In genomic region chr2:148989882-148990493, GRCh38 we compare ENCODE assay signal across 9 cellular contexts. TPM values are rescaled to one million over a fixed set of nuclear protein-coding genes. Genes with fewer than 3 reads are reported as not detected.
A peak's percentile ranks its signal among the peaks of the same experiment; 100 is the strongest.
DNase-seq lines count a peak whose midpoint lies in the region; ATAC-seq and TF ChIP-seq lines count a peak whose summit lies in the region.
"Had no signal": no experiment of that assay in that cellular context is flagged by ENCODE, and none has a peak within 500 bp of the region (broad histone marks: within the 10 kb centered on the region; RNA-seq: fewer than 3 reads in every experiment).

No MANE protein-coding gene starts in this region.

- H3K36me3 ChIP-seq in tibial nerve, result no peaks in the 10 kb centered on the region

- H3K27me3 ChIP-seq in tibial nerve, result no peaks in the 10 kb centered on the region

- no peak overlapping the region for H3K27ac ChIP-seq in tibial nerve

- TF ChIP-seq POLR2A in tibial nerve (IDR thresholded peaks at IDR 0.05), result no peak

- H3K4me3 Mint-ChIP-seq in activated CD4-positive, alpha-beta T cell treated with anti-CD3 and anti-CD28 coated beads for 36 hours, result no peak overlapping the region
- H3K4me3 Mint-ChIP-seq: activated naive CD8-positive, alpha-beta T cell had no signal

- no peaks in the 10 kb centered on the region for H3K9me3 ChIP-seq in tibial nerve

- H3K36me3 Mint-ChIP-seq in activated CD4-positive, alpha-beta T cell treated with anti-CD3 and anti-CD28 coated beads for 36 hours (ENCODE audit: low read depth), result peaks cover 7% of the 10 kb centered on the region
- H3K36me3 Mint-ChIP-seq: activated naive CD8-positive, alpha-beta T cell had no signal

- no peaks in the 10 kb centered on the region for H3K27me3 Mint-ChIP-seq in activated CD4-positive, alpha-beta T cell treated with anti-CD3 and anti-CD28 coated beads for 36 hours
- H3K27me3 Mint-ChIP-seq: activated naive CD8-positive, alpha-beta T cell had no signal

- no peak for TF ChIP-seq EP300 in tibial nerve (IDR thresholded peaks at IDR 0.05)

- no peaks in the 10 kb centered on the region for H3K4me1 Mint-ChIP-seq in activated CD4-positive, alpha-beta T cell treated with anti-CD3 and anti-CD28 coated beads for 36 hours

- TF ChIP-seq CTCF in epithelial cell of esophagus (IDR thresholded peaks at IDR 0.05; ENCODE audit: insufficient read depth, low read depth, low read length, missing control alignments) (peak; percentile 80), tibial nerve (IDR thresholded peaks at IDR 0.05) (peak; percentile 49 to 82 (median 65))

- 33 to 36% methylated on average over 6 of the region's 6 CpGs for WGBS in tibial nerve, 2 donors

- intact Hi-C loops in activated CD4-positive, alpha-beta T cell treated with anti-CD3 and anti-CD28 coated beads for 36 hours (cut with DNase I, micrococcal nuclease), result loop anchor here (1.0 to 10.0 kb wide), 8 partner anchors 63 to 1053 kb away; no protein-coding TSS in a partner anchor

- H3K4me1 ChIP-seq in tibial nerve, result no peaks in the 10 kb centered on the region

- ATAC-seq in GM19438 (IDR thresholded peaks at IDR 0.05; ENCODE audit: low read depth, unreplicated experiment) (peak; percentile 85), HG03457 (IDR thresholded peaks at IDR 0.05; ENCODE audit: unreplicated experiment) (peak; percentile 73)
- ATAC-seq in activated CD4-positive, alpha-beta T cell treated with anti-CD3 and anti-CD28 coated beads for 36 hours, result peak; percentile 82

- no peak overlapping the region for H3K27ac Mint-ChIP-seq in activated CD4-positive, alpha-beta T cell treated with anti-CD3 and anti-CD28 coated beads for 36 hours
- H3K27ac Mint-ChIP-seq: activated naive CD8-positive, alpha-beta T cell had no signal

- POLR2A ChIA-PET in activated CD4-positive, alpha-beta T cell treated with anti-CD3 and anti-CD28 coated beads for 36 hours (lab: Charles Lee), result no interaction called here

- DNase-seq in DMS114 treated with DMSO at 0.1 percent for 48 hours (lab: John Stamatoyannopoulos, UW; ENCODE audit: unreplicated experiment), result peak; percentile 43
- DNase-seq in NCI-H510A (lab: John Stamatoyannopoulos, UW), result peak; percentile 46
- peak; percentile 61 for DNase-seq in activated CD4-positive, alpha-beta T cell treated with anti-CD3 and anti-CD28 coated beads for 36 hours
- peak; percentile 83 for DNase-seq in epithelial cell of esophagus (ENCODE audit: low read depth)
- peak; percentile 87 for DNase-seq in myocyte (ENCODE audit: low read depth)
- peak; percentile 30 to 86 for DNase-seq in tibial nerve (ENCODE audit: low spot score in 2 of 2)

- no peaks in the 10 kb centered on the region for H3K9me3 Mint-ChIP-seq in activated CD4-positive, alpha-beta T cell treated with anti-CD3 and anti-CD28 coated beads for 36 hours (ENCODE audit: low read depth)

- no peak overlapping the region for H3K4me3 ChIP-seq in epithelial cell of esophagus (ENCODE audit: low read length)
- no peak overlapping the region for H3K4me3 ChIP-seq in tibial nerve

- CTCF ChIA-PET in activated CD4-positive, alpha-beta T cell treated with anti-CD3 and anti-CD28 coated beads for 36 hours (lab: Charles Lee), result interaction anchor here (0.6 to 1.0 kb wide), 6 partner anchors 10 to 1010 kb away, joined by 3 to 6 read pairs (median 4); no protein-coding TSS in a partner anchor

RNA-seq across cellular contexts. Expression of gene LYPD6B, which starts 48.5 kb away (rescaled TPM):
- total RNA-seq in activated CD4-positive, alpha-beta T cell treated with anti-CD3 and anti-CD28 coated beads for 36 hours, result not detected
- total RNA-seq in myocyte, result 0.94 and 1.7 TPM in 2 replicates
- polyA plus RNA-seq in myocyte (2012), result 16.8 TPM
- total RNA-seq in tibial nerve, result not detected
